16 cellular contexts compared by ENCODE assay signal in genomic region chr7:94779070-94779469, GRCh38.
DNase-seq lines count a peak whose midpoint lies in the region; TF ChIP-seq lines count a peak whose summit lies in the region.
"Had no signal": no experiment of that assay in that cellular context is flagged by ENCODE, and none has a peak within 500 bp of the region (broad histone marks: within the 10 kb centered on the region; RNA-seq: fewer than 3 reads in every experiment).

No MANE protein-coding gene starts in this region.

- H3K27me3 Mint-ChIP-seq in mesothelial cell of epicardium (ENCODE audit: low read depth) = no peaks in the 10 kb centered on the region
- H3K27me3 Mint-ChIP-seq: CD4-positive, CD25-positive, alpha-beta regulatory T cell had no signal

- H3K4me1 Mint-ChIP-seq in mesothelial cell of epicardium = peaks cover 28% of the 10 kb centered on the region
- H3K4me1 Mint-ChIP-seq: CD4-positive, CD25-positive, alpha-beta regulatory T cell; CD8-positive, alpha-beta memory T cell; H9 had no signal

- no peak overlapping the region for H3K4me3 ChIP-seq in choroid plexus epithelial cell (ENCODE audit: low read depth, low read length)

- H3K36me3 Mint-ChIP-seq in mesothelial cell of epicardium = no peaks in the 10 kb centered on the region
- H3K36me3 Mint-ChIP-seq: CD4-positive, CD25-positive, alpha-beta regulatory T cell; CD8-positive, alpha-beta memory T cell had no signal

- DNase-seq in Ammon's horn (ENCODE audit: low spot score) = peak; percentile 8
- peak; percentile 15 for DNase-seq in choroid plexus epithelial cell (ENCODE audit: low read depth)
- peak; percentile 17 for DNase-seq in left kidney (ENCODE audit: low read depth, low spot score)
- DNase-seq in mesothelial cell of epicardium (ENCODE audit: low spot score in 2 of 2, unreplicated experiment in 2 of 2) = no peak
- DNase-seq in epidermal melanocyte (ENCODE audit: insufficient read length, low spot score) = no peak
- no peak for DNase-seq in COR-L47 (lab: John Stamatoyannopoulos, UW)
- no peak for DNase-seq in 8988T
- DNase-seq: BE2C; C1 segment of cervical spinal cord; Caco-2; CD4-positive, CD25-positive, alpha-beta regulatory T cell; CD8-positive, alpha-beta memory T cell; DMS79; GDM1; H9; IMR-90 had no signal

- H3K27ac Mint-ChIP-seq in mesothelial cell of epicardium = peak overlapping the region; percentile 86
- H3K27ac Mint-ChIP-seq: CD4-positive, CD25-positive, alpha-beta regulatory T cell; CD8-positive, alpha-beta memory T cell; H9 had no signal

- no peak overlapping the region for H3K4me3 Mint-ChIP-seq in mesothelial cell of epicardium
- H3K4me3 Mint-ChIP-seq: CD8-positive, alpha-beta memory T cell; H9 had no signal

- H3K9me3 Mint-ChIP-seq in mesothelial cell of epicardium = no peaks in the 10 kb centered on the region

- no peak for TF ChIP-seq CTCF in choroid plexus epithelial cell (conservative IDR thresholded peaks at IDR 0.05; ENCODE audit: low read depth, low read length)
- TF ChIP-seq CTCF in mesothelial cell of epicardium (IDR thresholded peaks at IDR 0.05; ENCODE audit: unreplicated experiment) = no peak

Comparison
In these comparisons a context has a peak if more than half of its experiments do, and no peak if none do; other contexts are left out.
1. DNase-seq: peak in Ammon's horn (single experiment), choroid plexus epithelial cell (single experiment) and left kidney (single experiment); none in mesothelial cell of epicardium (0 of 2), epidermal melanocyte (single experiment), COR-L47 (single experiment) and 8988T (single experiment).